19 cellular contexts compared by ENCODE assay signal in the genomic region with DNA sequence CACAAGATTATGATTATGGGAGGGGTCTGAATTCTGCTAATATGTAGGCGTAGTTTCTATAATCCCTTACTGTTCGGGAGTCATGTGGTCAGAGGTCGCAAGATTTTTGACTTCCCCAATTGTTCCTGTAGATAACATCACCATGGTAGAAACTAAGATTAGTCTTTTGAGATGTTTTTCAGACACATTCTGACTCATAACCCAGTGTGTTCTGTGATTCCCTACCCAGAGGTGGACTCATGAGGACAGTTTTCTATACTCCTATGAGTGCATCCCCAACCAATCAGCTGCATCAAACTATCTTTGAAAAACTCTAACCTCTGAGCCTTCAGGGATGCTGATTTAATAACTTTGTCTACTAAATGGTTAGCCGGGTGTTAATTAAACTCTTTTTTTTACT.
DNase-seq lines count a peak whose midpoint lies in the region; ATAC-seq and TF ChIP-seq lines count a peak whose summit lies in the region.
"Had no signal": no experiment of that assay in that cellular context is flagged by ENCODE, and none has a peak within 500 bp of the region (broad histone marks: within the 10 kb centered on the region; RNA-seq: fewer than 3 reads in every experiment).

No MANE protein-coding gene starts in this region.

- H3K4me2 ChIP-seq in OCI-LY3 (ENCODE audit: low read length) (0 out of 2 replicates have a peak overlapping the region, but pooled peaks have one; percentile 9), mesenchymal stem cell (ENCODE audit: low read length, poor library complexity, severe bottlenecking) (no peak overlapping the region)
- H3K4me2 ChIP-seq: smooth muscle cell had no signal

- H4K91ac ChIP-seq in mesenchymal stem cell (ENCODE audit: low read length): no peak overlapping the region

- no peaks in the 10 kb centered on the region for H3K79me2 ChIP-seq in OCI-LY3 (ENCODE audit: low read length)

- H2BK5ac ChIP-seq in mesenchymal stem cell (ENCODE audit: low read depth, low read length, poor library complexity, severe bottlenecking): no peak overlapping the region

- no peak for TF ChIP-seq EP300 in tibial nerve (IDR thresholded peaks at IDR 0.05)

- H3K18ac ChIP-seq in mesenchymal stem cell (ENCODE audit: low read depth in 1 of 2, low read length in 2 of 2): no peak overlapping the region

- H2BK120ac ChIP-seq in mesenchymal stem cell (ENCODE audit: low read depth, low read length): no peak overlapping the region

- no peak overlapping the region for H2BK12ac ChIP-seq in mesenchymal stem cell (ENCODE audit: low read length in 2 of 2)

- TF ChIP-seq CTCF in OCI-LY3 (IDR thresholded peaks at IDR 0.05; ENCODE audit: low read depth, low read length) (no peak), tibial nerve (IDR thresholded peaks at IDR 0.05) (no peak)

- no peak overlapping the region for H3K14ac ChIP-seq in mesenchymal stem cell (ENCODE audit: low read length in 2 of 2)

- ATAC-seq in HG03159 (IDR thresholded peaks at IDR 0.05; ENCODE audit: unreplicated experiment): peak; percentile 57
- ATAC-seq: left ventricle myocardium superior had no signal

- no peak overlapping the region for H3K4ac ChIP-seq in mesenchymal stem cell (ENCODE audit: low read depth in 1 of 2, low read length in 2 of 2)

- peaks cover 11% of the 10 kb centered on the region for H3K4me1 ChIP-seq in OCI-LY3 (ENCODE audit: low read length)
- H3K4me1 ChIP-seq in tibial nerve: no peaks in the 10 kb centered on the region
- H3K4me1 ChIP-seq in mesenchymal stem cell (ENCODE audit: control insufficient read depth, insufficient read depth, low read depth, low read length): no peaks in the 10 kb centered on the region
- H3K4me1 ChIP-seq: esophagus muscularis mucosa, SJCRH30 had no signal

- no peak overlapping the region for H4K8ac ChIP-seq in mesenchymal stem cell (ENCODE audit: low read length)

- no peak overlapping the region for H2AFZ ChIP-seq in OCI-LY3 (ENCODE audit: low read depth, low read length)
- no peak overlapping the region for H2AFZ ChIP-seq in mesenchymal stem cell (ENCODE audit: low read depth, low read length)

- H3K27ac ChIP-seq in OCI-LY3 (ENCODE audit: low read length) (no peak overlapping the region), tibial nerve (no peak overlapping the region), mesenchymal stem cell (ENCODE audit: low read length, poor library complexity, severe bottlenecking) (no peak overlapping the region)
- H3K27ac ChIP-seq: 22Rv1, esophagus muscularis mucosa, SJCRH30 had no signal

- no peaks in the 10 kb centered on the region for H3K79me1 ChIP-seq in mesenchymal stem cell (replicated peaks; ENCODE audit: low read length, poor library complexity, severe bottlenecking)

- no peak overlapping the region for H3K4me3 ChIP-seq in OCI-LY3 (ENCODE audit: low read length)
- no peak overlapping the region for H3K4me3 ChIP-seq in tibial nerve
- no peak overlapping the region for H3K4me3 ChIP-seq in mesenchymal stem cell (ENCODE audit: insufficient read depth in 1 of 2, low read depth in 1 of 2, low read length in 2 of 2)
- H3K4me3 ChIP-seq: esophagus muscularis mucosa, SJCRH30, smooth muscle cell had no signal

- H4K20me1 ChIP-seq in OCI-LY3 (ENCODE audit: insufficient read depth, low read length): no peaks in the 10 kb centered on the region

- DNase-seq in NOMO-1 treated with DMSO at 0.1 percent for 48 hours (lab: John Stamatoyannopoulos, UW; ENCODE audit: unreplicated experiment) (peak; percentile 50), NOMO-1 treated with dmso at 0.1 percent for 144 hours (lab: John Stamatoyannopoulos, UW; ENCODE audit: unreplicated experiment) (no peak), DMS53 treated with DMSO at 0.1 percent for 48 hours (lab: John Stamatoyannopoulos, UW; ENCODE audit: unreplicated experiment) (no peak), NCI-H526 treated with DMSO at 0.1 percent for 48 hours (lab: John Stamatoyannopoulos, UW) (no peak), tibial nerve (ENCODE audit: low spot score in 2 of 2) (no peak), mesenchymal stem cell (no peak)
- DNase-seq: activated T-cell treated with anti-CD3 and anti-CD28 coated beads, Interleukin-2, amount 50 U/mL, for 48 hours; COR-L47; left ventricle myocardium superior; NCI-H2029; SJCRH30; stimulated activated CD4-positive, alpha-beta T cell treated with anti-CD3 and anti-CD28 coated beads, Interleukin-4, amount 100 ng/mL, for 4 hours; substantia nigra; T-helper 2 cell had no signal

- no peaks in the 10 kb centered on the region for H3K27me3 ChIP-seq in OCI-LY3 (ENCODE audit: low read depth, low read length)
- H3K27me3 ChIP-seq in tibial nerve: no peaks in the 10 kb centered on the region
- no peaks in the 10 kb centered on the region for H3K27me3 ChIP-seq in mesenchymal stem cell (ENCODE audit: control insufficient read depth in 1 of 2, insufficient read depth in 1 of 2, low read length in 2 of 2)
- H3K27me3 ChIP-seq: esophagus muscularis mucosa, SJCRH30 had no signal

- TF ChIP-seq POLR2A in tibial nerve (IDR thresholded peaks at IDR 0.05): no peak

- H3K36me3 ChIP-seq in OCI-LY3 (replicated peaks; ENCODE audit: low read depth, low read length) (no peaks in the 10 kb centered on the region), tibial nerve (no peaks in the 10 kb centered on the region), mesenchymal stem cell (ENCODE audit: control insufficient read depth in 1 of 2, insufficient read depth in 2 of 2, low read depth in 1 of 2, low read length in 2 of 2) (no peaks in the 10 kb centered on the region)
- H3K36me3 ChIP-seq: esophagus muscularis mucosa, SJCRH30 had no signal

- no peak overlapping the region for H2BK15ac ChIP-seq in mesenchymal stem cell (ENCODE audit: low read depth, poor library complexity, severe bottlenecking)

- H3K9me3 ChIP-seq in OCI-LY3 (ENCODE audit: insufficient read depth, low read length) (no peaks in the 10 kb centered on the region), tibial nerve (no peaks in the 10 kb centered on the region), mesenchymal stem cell (ENCODE audit: control insufficient read depth, low read length) (no peaks in the 10 kb centered on the region)
- H3K9me3 ChIP-seq: esophagus muscularis mucosa, SJCRH30 had no signal

- H2AK5ac ChIP-seq in mesenchymal stem cell (ENCODE audit: low read length, severe bottlenecking): no peak overlapping the region

- H3K9ac ChIP-seq in OCI-LY3 (ENCODE audit: low read length) (no peak overlapping the region), mesenchymal stem cell (ENCODE audit: low read length) (no peak overlapping the region)

- WGBS in tibial nerve, 2 donors: 83 to 90% methylated on average over 4 of the region's 4 CpGs
- WGBS in mesenchymal stem cell: 98% methylated on average over 1 of the region's 4 CpGs

- no peak overlapping the region for H3K23ac ChIP-seq in mesenchymal stem cell (ENCODE audit: low read length in 2 of 2)
